In the genomic region with DNA sequence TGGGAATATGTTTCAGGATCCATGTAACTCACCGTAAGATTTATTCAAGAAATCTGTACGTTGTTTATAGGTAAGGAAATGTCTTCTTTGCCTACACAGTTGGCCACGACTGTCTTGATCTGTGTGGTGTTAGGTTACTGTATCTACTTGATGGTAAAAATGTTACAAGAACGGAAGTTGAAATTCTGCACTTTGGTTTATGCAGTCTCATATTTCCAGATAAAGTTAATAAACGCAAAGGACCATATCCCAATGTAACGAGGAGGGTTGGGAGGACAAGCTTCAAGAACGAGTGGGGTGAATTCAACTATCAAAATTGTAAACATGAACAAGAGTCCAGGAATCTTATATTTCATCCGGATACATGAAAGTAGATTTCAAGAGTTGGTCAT, we compare ENCODE assay signal across 8 cellular contexts. TPM values are rescaled to one million over a fixed set of nuclear protein-coding genes. Genes with fewer than 3 reads are reported as not detected.
DNase-seq lines count a peak whose midpoint lies in the region; ATAC-seq and TF ChIP-seq lines count a peak whose summit lies in the region.

No MANE protein-coding gene starts in this region.

- H3K27ac ChIP-seq in colonic mucosa (peak overlapping the region; percentile 96), muscle layer of duodenum (ENCODE audit: low read length) (peak overlapping the region; percentile 70)

- H3K27ac Mint-ChIP-seq in Caco-2 (ENCODE audit: unreplicated experiment), result peak overlapping the region; percentile 80

- no peak for TF ChIP-seq CTCF in Caco-2 (IDR thresholded peaks at IDR 0.05; ENCODE audit: insufficient read depth in 1 of 2, low read depth in 1 of 2, low read length in 1 of 2, severe bottlenecking in 1 of 2, unreplicated experiment in 1 of 2)
- TF ChIP-seq CTCF in colonic mucosa (IDR thresholded peaks at IDR 0.05), result no peak

- H3K9me3 Mint-ChIP-seq in Caco-2 (ENCODE audit: unreplicated experiment), result no peaks in the 10 kb centered on the region

- H3K27me3 ChIP-seq in Caco-2 (replicated peaks; ENCODE audit: control insufficient read depth, insufficient read depth, low read length), result no peaks in the 10 kb centered on the region
- H3K27me3 ChIP-seq in colonic mucosa, result no peaks in the 10 kb centered on the region
- no peaks in the 10 kb centered on the region for H3K27me3 ChIP-seq in muscle layer of duodenum (ENCODE audit: low read depth, low read length)

- H3K36me3 Mint-ChIP-seq in Caco-2 (ENCODE audit: insufficient read depth, unreplicated experiment), result peaks cover 6% of the 10 kb centered on the region

- H3K27me3 Mint-ChIP-seq in Caco-2 (ENCODE audit: insufficient read depth, unreplicated experiment), result no peaks in the 10 kb centered on the region

- no peaks in the 10 kb centered on the region for H3K36me3 ChIP-seq in Caco-2 (ENCODE audit: control insufficient read depth, insufficient read depth, low read length)
- H3K36me3 ChIP-seq in colonic mucosa, result no peaks in the 10 kb centered on the region
- H3K36me3 ChIP-seq in muscle layer of duodenum (ENCODE audit: control insufficient read depth in 1 of 2, insufficient read depth in 2 of 2, low read length in 2 of 2), result no peaks in the 10 kb centered on the region

- H3K4me1 ChIP-seq in Caco-2 (peaks cover 18% of the 10 kb centered on the region), colonic mucosa (peaks cover 6% of the 10 kb centered on the region), muscle layer of duodenum (ENCODE audit: control insufficient read depth in 1 of 2, insufficient read depth in 2 of 2, low read length in 2 of 2) (peaks cover 4 to 29% of the 10 kb centered on the region in 2 donors)

- ATAC-seq in HG03095 (IDR thresholded peaks at IDR 0.05; ENCODE audit: unreplicated experiment), result no peak

- CTCF ChIA-PET in Caco-2 (lab: Charles Lee), result interaction anchor here (1.2 to 1.6 kb wide), 2 partner anchors 41 to 179 kb away, joined by 5 read pairs; no protein-coding TSS in a partner anchor

- H3K9me3 ChIP-seq in Caco-2 (no peaks in the 10 kb centered on the region), colonic mucosa (no peaks in the 10 kb centered on the region), muscle layer of duodenum (ENCODE audit: control insufficient read depth in 1 of 2, low read length in 2 of 2) (no peaks in the 10 kb centered on the region)

- H3K4me1 Mint-ChIP-seq in Caco-2 (ENCODE audit: low read depth, unreplicated experiment), result no peaks in the 10 kb centered on the region

- peak overlapping the region; percentile 84 for H3K4me3 ChIP-seq in Caco-2 (ENCODE audit: low read depth, low read length)
- peak overlapping the region; percentile 68 for H3K4me3 ChIP-seq in colonic mucosa
- peak overlapping the region; percentile 80 to 95 for H3K4me3 ChIP-seq in muscle layer of duodenum (ENCODE audit: low read depth in 1 of 2, low read length in 2 of 2)

- H3K9ac ChIP-seq in colonic mucosa (ENCODE audit: low read depth in 2 of 2, low read length in 2 of 2), result peak overlapping the region; percentile 80 to 95

- POLR2A ChIA-PET in Caco-2 (lab: Charles Lee), result interaction anchor here (1.0 to 1.2 kb wide), 2 partner anchors 33 to 704 kb away, joined by 3 to 4 read pairs; a partner anchor contains a TSS

- BruUV-seq in Caco-2 (replicated peaks; lab: Mats Ljungman, UMichigan), result TSS peak; percentile 44

- H3K4me3 Mint-ChIP-seq in Caco-2 (ENCODE audit: unreplicated experiment), result peak overlapping the region; percentile 96

- intact Hi-C loops in Caco-2 (cut with micrococcal nuclease; ENCODE audit: unreplicated experiment) (no loop called here), colonic mucosa (cut with DNase I) (no loop called here)

- DNase-seq in Caco-2 (no peak), Kasumi-1 (lab: John Stamatoyannopoulos, UW) (peak; percentile 34 to 62), colonic mucosa (no peak), COR-L47 (lab: John Stamatoyannopoulos, UW) (no peak), SW 1271 (lab: John Stamatoyannopoulos, UW) (no peak), OCI-M2 (lab: John Stamatoyannopoulos, UW; ENCODE audit: unreplicated experiment) (no peak)

RNA-seq across cellular contexts. Expression of a gene that starts 1.0 kb away (rescaled TPM):
- 10.9 and 12.1 TPM in 2 replicates for total RNA-seq in Caco-2 (2022)
- total RNA-seq in colonic mucosa, result 10 to 100 TPM; 18.4 to 22.7 TPM

RNA-seq across cellular contexts. Expression of a gene that starts 50.6 kb away (rescaled TPM):
- total RNA-seq in Caco-2 (2022), result 182 and 188 TPM in 2 replicates
- total RNA-seq in colonic mucosa, result 100 to 1,000 TPM; 107 to 124 TPM

RNA-seq across cellular contexts. Expression of a gene that starts 51.4 kb away (rescaled TPM):
- total RNA-seq in Caco-2 (2022) (93.0 and 96.4 TPM in 2 replicates), colonic mucosa (10 to 100 TPM; 79.1 to 93.4 TPM)

Comparison
In these comparisons a context has a peak if more than half of its experiments do, and no peak if none do; other contexts are left out.
1. DNase-seq: peak in Kasumi-1 (2 of 2); none in Caco-2 (0 of 2), colonic mucosa (single experiment), COR-L47 (single experiment), SW 1271 (0 of 2) and OCI-M2 (single experiment).
2. Peak in every context shown above with its lines, with median percentiles within 50 percentile points of each other: H3K4me3 ChIP-seq.